ENCODE assay signal across 18 cellular contexts in genomic region chr4:25107827-25108516, GRCh38. TPM values are rescaled to one million over a fixed set of nuclear protein-coding genes. Genes with fewer than 3 reads are reported as not detected.
DNase-seq lines count a peak whose midpoint lies in the region; ATAC-seq and TF ChIP-seq lines count a peak whose summit lies in the region.
"Had no signal": no experiment of that assay in that cellular context is flagged by ENCODE, and none has a peak within 500 bp of the region (broad histone marks: within the 10 kb centered on the region; RNA-seq: fewer than 3 reads in every experiment).

No MANE protein-coding gene starts in this region.

- no peaks in the 10 kb centered on the region for H3K9me2 ChIP-seq in PC-3 (replicated peaks; ENCODE audit: low read length)

- no peaks in the 10 kb centered on the region for H3K4me1 ChIP-seq in BE2C
- peaks cover 13% of the 10 kb centered on the region for H3K4me1 ChIP-seq in PC-3 (ENCODE audit: insufficient read depth, low read length)
- H3K4me1 ChIP-seq: HAP-1, right lobe of liver, suprapubic skin had no signal

- intact Hi-C loops in PC-3 (cut with micrococcal nuclease), result no loop called here

- H2AFZ ChIP-seq in PC-3 (ENCODE audit: low read length), result peak overlapping the region; percentile 28; the same call in 1 of the 2 replicates

- no peaks in the 10 kb centered on the region for H4K20me1 ChIP-seq in PC-3 (ENCODE audit: low read length)

- H3K9ac ChIP-seq in PC-3 (ENCODE audit: low read length), result no peak overlapping the region

- H3K27ac ChIP-seq in PC-3 (ENCODE audit: low read length), result peak overlapping the region; percentile 32; the same call in 1 of the 2 replicates
- H3K27ac ChIP-seq: epithelial cell of prostate, right lobe of liver, suprapubic skin had no signal

- TF ChIP-seq CTCF in BE2C (IDR thresholded peaks at IDR 0.05; ENCODE audit: low read depth, low read length), result no peak
- no peak for TF ChIP-seq CTCF in GM10248 (IDR thresholded peaks at IDR 0.05; ENCODE audit: control extremely low read depth, extremely low read depth, low read depth, missing control alignments)
- no peak for TF ChIP-seq CTCF in PC-3 (conservative IDR thresholded peaks at IDR 0.05; ENCODE audit: low read depth, low read length)

- CTCF ChIA-PET in GM10248 (lab: Yijun Ruan, JAX) (interaction anchor here (0.9 kb wide), 1 partner anchor 16 kb away, joined by 3 read pairs; no protein-coding TSS in a partner anchor), PC-3 (lab: Charles Lee) (no interaction called here)

- H3K4me3 ChIP-seq in BE2C (ENCODE audit: low read depth, low read length), result no peak overlapping the region
- no peak overlapping the region for H3K4me3 ChIP-seq in PC-3 (ENCODE audit: low read length)
- H3K4me3 ChIP-seq: HAP-1, right lobe of liver, suprapubic skin had no signal

- H3K9me3 ChIP-seq in BE2C (no peaks in the 10 kb centered on the region), PC-3 (ENCODE audit: low read length) (no peaks in the 10 kb centered on the region)
- H3K9me3 ChIP-seq: HAP-1, right lobe of liver, suprapubic skin had no signal

- BruUV-seq in PC-3 (replicated peaks; lab: Mats Ljungman, UMichigan), result no TSS peak

- 0 out of 2 replicates have a peak overlapping the region, but pooled peaks have one; percentile 4 for H3K4me2 ChIP-seq in PC-3 (ENCODE audit: low read length)

- no peaks in the 10 kb centered on the region for H3K79me2 ChIP-seq in PC-3 (ENCODE audit: low read length)

- H3K27me3 ChIP-seq in BE2C (no peaks in the 10 kb centered on the region), PC-3 (ENCODE audit: low read length) (no peaks in the 10 kb centered on the region)
- H3K27me3 ChIP-seq: right lobe of liver had no signal

- no peaks in the 10 kb centered on the region for H3F3A ChIP-seq in PC-3 (ENCODE audit: low read length, unreplicated experiment)

- peak; percentile 47 for DNase-seq in BE2C
- DNase-seq in GM10248 (ENCODE audit: extremely low spot score), result peak; percentile 8
- peak; percentile 45 for DNase-seq in PC-3
- peak; percentile 8 for DNase-seq in kidney tubule cell (ENCODE audit: low spot score)
- DNase-seq in OCI-M1 (lab: John Stamatoyannopoulos, UW), result no peak
- DNase-seq in kidney glomerular epithelial cell (lab: John Stamatoyannopoulos, UW), result no peak
- no peak for DNase-seq in activated naive CD4-positive, alpha-beta T cell (lab: John Stamatoyannopoulos, UW)
- DNase-seq: activated CD4-positive, alpha-beta T cell treated with anti-CD3 and anti-CD28 coated beads, Interleukin-2, amount 50 U/mL, for 1 hour; activated naive CD4-positive, alpha-beta T cell treated with anti-CD3 and anti-CD28 coated beads, Interleukin-2, amount 10 ng/mL, durations not matched to agents 7 days and 5 days; activated T-cell treated with anti-CD3 and anti-CD28 coated beads for 4 hours; midbrain; right lobe of liver; stimulated activated CD4-positive, alpha-beta T cell treated with anti-CD3 and anti-CD28 coated beads, Interleukin-2, amount 100 ng/mL, for 24 hours had no signal

- ATAC-seq in PC-3 (peak; percentile 85), HG02981 (IDR thresholded peaks at IDR 0.05; ENCODE audit: unreplicated experiment) (no peak)
- ATAC-seq: SK-N-SH treated with all-trans-retinoic acid at 6 μM for 48 hours had no signal

- no peaks in the 10 kb centered on the region for H3K36me3 ChIP-seq in BE2C
- H3K36me3 ChIP-seq in PC-3 (ENCODE audit: low read depth, low read length), result no peaks in the 10 kb centered on the region
- H3K36me3 ChIP-seq: HAP-1, right lobe of liver, suprapubic skin had no signal

- POLR2A ChIA-PET in GM10248 (lab: Yijun Ruan, JAX) (no interaction called here), PC-3 (lab: Charles Lee; ENCODE audit: unreplicated experiment) (no interaction called here)

RNA-seq across cellular contexts. Expression of gene SEPSECS, which starts 52.3 kb away (rescaled TPM):
- polyA plus RNA-seq in BE2C (2012; ENCODE audit: insufficient read depth, insufficient read length, low read depth), result 3.6 TPM
- 3.1 and 5.2 TPM in 2 replicates for total RNA-seq in PC-3 (2014; rRNA removed)

Comparison
In these comparisons a context has a peak if more than half of its experiments do, and no peak if none do; other contexts are left out.
1. DNase-seq: peak in BE2C (single experiment), GM10248 (single experiment), PC-3 (single experiment) and kidney tubule cell (single experiment); none in OCI-M1 (single experiment), kidney glomerular epithelial cell (single experiment) and activated naive CD4-positive, alpha-beta T cell (0 of 4).